In genomic region chr2:6793913-6794312, GRCh38 we compare ENCODE assay signal across 19 cellular contexts.
DNase-seq lines count a peak whose midpoint lies in the region; ATAC-seq, FAIRE-seq and TF ChIP-seq lines count a peak whose summit lies in the region.
"Had no signal": no experiment of that assay in that cellular context is flagged by ENCODE, and none has a peak within 500 bp of the region (broad histone marks: within the 10 kb centered on the region; RNA-seq: fewer than 3 reads in every experiment).

No MANE protein-coding gene starts in this region.

- 64 to 78% methylated on average over 6 of the region's 6 CpGs for WGBS in sigmoid colon, 2 donors

- H3K9me3 ChIP-seq in sigmoid colon = no peaks in the 10 kb centered on the region

- TF ChIP-seq EP300 in sigmoid colon (IDR thresholded peaks at IDR 0.05) = peak in 2 of 4 donors; percentile 51 to 88

- TF ChIP-seq POLR2A in sigmoid colon (IDR thresholded peaks at IDR 0.05) = no peak

- no peaks in the 10 kb centered on the region for H3K36me3 ChIP-seq in bronchial epithelial cell (ENCODE audit: control insufficient read depth, insufficient read depth, low read length)
- no peaks in the 10 kb centered on the region for H3K36me3 ChIP-seq in sigmoid colon
- H3K36me3 ChIP-seq: BLaER1 had no signal

- peaks cover 0 to 16% (median 12%) of the 10 kb centered on the region in 4 donors for H3K4me1 ChIP-seq in sigmoid colon

- H3K27me3 ChIP-seq in bronchial epithelial cell (ENCODE audit: control insufficient read depth, insufficient read depth, low read length) (no peaks in the 10 kb centered on the region), sigmoid colon (no peaks in the 10 kb centered on the region)
- H3K27me3 ChIP-seq: BLaER1 had no signal

- H3K4me3 ChIP-seq in bronchial epithelial cell (ENCODE audit: low read depth, low read length) (no peak overlapping the region), sigmoid colon (no peak overlapping the region)
- H3K4me3 ChIP-seq: BLaER1 had no signal

- FAIRE-seq in bronchial epithelial cell (lab: Jason Lieb, UNC) = peak; percentile 28
- no peak for FAIRE-seq in RCC 7860 (lab: Jason Lieb, UNC)
- FAIRE-seq: GM12892, GM18507, H1 had no signal

- TF ChIP-seq CTCF in bronchial epithelial cell (IDR thresholded peaks at IDR 0.05; ENCODE audit: insufficient read depth, low read length, severe bottlenecking) (no peak), sigmoid colon (IDR thresholded peaks at IDR 0.05) (no peak)

- H3K27ac ChIP-seq in sigmoid colon = peak overlapping the region in 3 of 4 donors; percentile 20 to 65 (median 31)
- H3K27ac ChIP-seq: 22Rv1, BLaER1, HL-60 had no signal

- DNase-seq in NCI-H1436 treated with DMSO at 0.1 percent for 48 hours (lab: John Stamatoyannopoulos, UW) (peak; percentile 27), NCI-H1436 (lab: John Stamatoyannopoulos, UW) (no peak), bronchial epithelial cell (ENCODE audit: low read depth) (peak; percentile 18), islet precursor cell (peak; percentile 36), sigmoid colon (peak; percentile 77), RCC 7860 (ENCODE audit: low spot score) (no peak), A172 (ENCODE audit: low spot score) (no peak)
- DNase-seq: CD4-positive, alpha-beta memory T cell; DMS153; DMS79; GDM1; H9 had no signal

- ATAC-seq in HG02588 (IDR thresholded peaks at IDR 0.05; ENCODE audit: unreplicated experiment) = no peak

- intact Hi-C loops in sigmoid colon (cut with DNase I) = no loop called here

Comparison
In these comparisons a context has a peak if more than half of its experiments do, and no peak if none do; other contexts are left out.
1. DNase-seq: peak in NCI-H1436 treated with DMSO at 0.1 percent for 48 hours (single experiment), bronchial epithelial cell (single experiment), islet precursor cell (single experiment) and sigmoid colon (single experiment); none in NCI-H1436 (single experiment), RCC 7860 (single experiment) and A172 (single experiment).